In the genomic region with DNA sequence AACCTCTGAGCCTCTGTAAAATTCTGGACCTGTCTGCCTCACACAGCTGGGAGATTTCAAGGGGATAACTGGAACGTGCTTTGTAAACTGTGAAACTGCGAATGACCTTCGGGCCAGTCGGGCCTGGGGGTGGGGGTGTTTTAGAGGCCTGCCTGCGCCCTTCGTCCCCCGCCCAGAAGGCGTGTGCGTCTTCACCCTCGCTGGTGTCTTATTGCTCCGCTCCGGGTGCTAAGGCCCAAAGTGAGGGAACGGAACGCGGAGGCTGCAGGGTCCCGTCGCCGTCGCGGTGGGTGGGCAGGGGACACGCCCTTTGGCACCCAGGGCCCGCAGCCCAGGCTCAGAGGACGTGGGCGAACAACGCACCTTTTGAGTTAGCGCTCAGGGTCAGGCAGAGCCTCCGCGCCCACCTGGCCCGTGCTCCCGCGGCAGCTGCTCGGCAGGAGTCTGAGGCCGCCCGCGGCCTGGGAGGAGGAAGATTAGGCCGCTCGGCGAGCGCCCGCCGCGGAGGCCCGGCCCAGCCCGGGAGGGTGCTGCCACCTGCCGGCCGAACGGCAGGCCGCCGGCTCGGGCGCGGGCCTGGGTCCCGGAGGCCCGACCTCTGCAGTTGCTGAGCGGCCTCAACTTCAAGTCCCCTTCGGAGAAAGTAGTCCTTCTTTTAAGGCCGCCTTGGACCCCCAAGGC, we compare ENCODE assay signal across 8 cellular contexts. TPM values are rescaled to one million over a fixed set of nuclear protein-coding genes. Genes with fewer than 3 reads are reported as not detected.
DNase-seq lines count a peak whose midpoint lies in the region; ATAC-seq and TF ChIP-seq lines count a peak whose summit lies in the region.

No MANE protein-coding gene starts in this region.

- DNase-seq in HPDE6-E6E7 (ENCODE audit: extremely low spot score) (peak; percentile 85), RWPE2 (ENCODE audit: low spot score) (no peak), foreskin keratinocyte (peak in 1 of 2 donors; percentile 37), nucleus accumbens (lab: John Stamatoyannopoulos, UW) (peak in 37 of 56 donors; percentile 8 to 65 (median 30)), foreskin melanocyte (no peak)
- DNase-seq in activated gamma-delta T cell treated with anti-CD3 and anti-CD28 coated beads, Interleukin-2, amount 50 U/mL, for 16 hours (ENCODE audit: low read depth) = peak; percentile 52

- H3K27ac ChIP-seq in RWPE2 (ENCODE audit: poor library complexity, severe bottlenecking) (no peak overlapping the region), foreskin keratinocyte (no peak overlapping the region), temporal lobe (ENCODE audit: low read depth, low read length) (peak overlapping the region; percentile 36)

- H3K9me3 ChIP-seq in ES-I3 (ENCODE audit: control insufficient read depth, insufficient read depth, low read length) = no peaks in the 10 kb centered on the region
- H3K9me3 ChIP-seq in RWPE2 (ENCODE audit: severe bottlenecking) = no peaks in the 10 kb centered on the region

- H3K4me1 ChIP-seq in ES-I3 (ENCODE audit: insufficient read depth, low read length) (peaks cover 28% of the 10 kb centered on the region), RWPE2 (ENCODE audit: insufficient read depth, poor library complexity, severe bottlenecking) (peaks cover 6% of the 10 kb centered on the region), foreskin keratinocyte (peaks cover 6% of the 10 kb centered on the region)

- H3K36me3 ChIP-seq in ES-I3 (ENCODE audit: insufficient read depth, low read length) (0 out of 2 replicates have a peak, but pooled peaks cover 2% of the 10 kb centered on the region), RWPE2 (ENCODE audit: low read depth) (peaks cover 14% of the 10 kb centered on the region)

- H3K4me3 ChIP-seq in RWPE2 (ENCODE audit: severe bottlenecking) = no peak overlapping the region

- TF ChIP-seq CTCF in RWPE2 (IDR thresholded peaks at IDR 0.05; ENCODE audit: poor library complexity, severe bottlenecking) (peak; percentile 97), foreskin keratinocyte (conservative IDR thresholded peaks at IDR 0.05) (peak; percentile 97)

- ATAC-seq in RWPE2 (ENCODE audit: low read depth) (peak; percentile 66), foreskin keratinocyte (peak; percentile 54)

- no peaks in the 10 kb centered on the region for H3K27me3 ChIP-seq in RWPE2 (ENCODE audit: insufficient read depth, poor library complexity, severe bottlenecking)
- H3K27me3 ChIP-seq in foreskin keratinocyte = no peaks in the 10 kb centered on the region

- peak overlapping the region; percentile 45 for H3K9ac ChIP-seq in ES-I3 (ENCODE audit: low read depth, low read length)

RNA-seq across cellular contexts. Expression of a gene that starts 29.7 kb away (rescaled TPM):
- 30.4 and 30.8 TPM in 2 replicates for total RNA-seq in foreskin keratinocyte
- polyA plus RNA-seq in foreskin keratinocyte = 19.8 and 21.1 TPM in 2 replicates
- total RNA-seq in temporal lobe = 36.4 TPM

RNA-seq across cellular contexts. Expression of a gene that starts 39.4 kb away (rescaled TPM):
- total RNA-seq in foreskin keratinocyte (90.9 and 109 TPM in 2 replicates), temporal lobe (26.8 TPM)
- 188 and 193 TPM in 2 replicates for polyA plus RNA-seq in foreskin keratinocyte

RNA-seq across cellular contexts. Expression of a gene that starts 53.6 kb away (rescaled TPM):
- 0.17 and 0.18 TPM in 2 replicates for total RNA-seq in foreskin keratinocyte
- polyA plus RNA-seq in foreskin keratinocyte = 0.26 and 0.36 TPM in 2 replicates
- total RNA-seq in temporal lobe = 2.7 TPM

Comparison
In these comparisons a context has a peak if more than half of its experiments do, and no peak if none do; other contexts are left out.
1. DNase-seq: peak in HPDE6-E6E7 (single experiment), activated gamma-delta T cell treated with anti-CD3 and anti-CD28 coated beads, Interleukin-2, amount 50 U/mL, for 16 hours (single experiment) and nucleus accumbens (37 of 56); none in RWPE2 (single experiment) and foreskin melanocyte (single experiment).